In genomic region chr6:149495349-149496016, GRCh38 we compare ENCODE assay signal across 10 cellular contexts. TPM values are rescaled to one million over a fixed set of nuclear protein-coding genes. Genes with fewer than 3 reads are reported as not detected.
A peak's percentile ranks its signal among the peaks of the same experiment; 100 is the strongest.
DNase-seq lines count a peak whose midpoint lies in the region; ATAC-seq, FAIRE-seq and TF ChIP-seq lines count a peak whose summit lies in the region.
"Not testable (repeated sequence)": the region's sequence is repeated elsewhere in the genome, so short reads cannot be mapped to it uniquely, and the experiment has no call there.
"Had no signal": no experiment of that assay in that cellular context is flagged by ENCODE, and none has a peak within 500 bp of the region (broad histone marks: within the 10 kb centered on the region; RNA-seq: fewer than 3 reads in every experiment).

No MANE protein-coding gene starts in this region.

- intact Hi-C loops in activated CD4-positive, alpha-beta T cell treated with anti-CD3 and anti-CD28 coated beads for 36 hours (cut with DNase I, micrococcal nuclease): loop anchor here (1.0 to 10.0 kb wide), 9 partner anchors 10 to 731 kb away; partner anchors contain the start of gene ZC3H12D (in 1 of the 2)
- intact Hi-C loops in GM12878 (cut with micrococcal nuclease; ENCODE audit: unreplicated experiment): not testable (repeated sequence)

- peak; percentile 24 for ATAC-seq in activated CD4-positive, alpha-beta T cell treated with anti-CD3 and anti-CD28 coated beads for 36 hours
- peak; percentile 12; the same call in 2 of the 3 replicates for ATAC-seq in GM12878
- peak; percentile 31 to 32 for ATAC-seq in naive thymus-derived CD8-positive, alpha-beta T cell
- ATAC-seq in stimulated activated naive CD8-positive, alpha-beta T cell treated with anti-CD3 and anti-CD28 coated beads, Interleukin-15, amount 100 ng/mL, for 72 hours: not testable (repeated sequence)

- H3K79me2 ChIP-seq in DOHH2 (ENCODE audit: control insufficient read depth, low read length); GM12878 (ENCODE audit: control insufficient read depth, insufficient read depth, low read length): not testable (repeated sequence)

- not testable (repeated sequence) for TF ChIP-seq POLR2A in GM12878 (IDR thresholded peaks at IDR 0.05; ENCODE audit: low read depth, low read length)

- H3K4me2 ChIP-seq in DOHH2 (ENCODE audit: low read length) (peak overlapping the region; percentile 42), GM12878 (ENCODE audit: control insufficient read depth, insufficient read depth) (peak overlapping the region; percentile 53; the same call in 1 of the 2 replicates)

- RAD21 ChIA-PET in GM12878 (lab: Charles Lee; ENCODE audit: unreplicated experiment): interaction anchor here (0.7 to 2.1 kb wide), 16 partner anchors 9 to 71 kb away, joined by 3 to 18 read pairs (median 5); no protein-coding TSS in a partner anchor

- POLR2A ChIA-PET in activated CD4-positive, alpha-beta T cell treated with anti-CD3 and anti-CD28 coated beads for 36 hours (lab: Charles Lee): interaction anchor here (0.6 to 2.1 kb wide), 8 partner anchors 8 to 355 kb away, joined by 3 to 14 read pairs (median 3); partner anchors contain the start of gene TAB2
- POLR2A ChIA-PET in GM12878 (lab: Charles Lee): interaction anchor here (0.7 to 1.2 kb wide), 6 partner anchors 19 to 420 kb away, joined by 3 to 8 read pairs (median 4); no protein-coding TSS in a partner anchor
- POLR2A ChIA-PET in naive thymus-derived CD8-positive, alpha-beta T cell (lab: Charles Lee): interaction anchor here (0.7 to 5.5 kb wide), 8 partner anchors 8 to 368 kb away, joined by 3 to 40 read pairs (median 8); partner anchors contain the start of genes LATS1 and PPIL4

- not testable (repeated sequence) for H3K27me3 Mint-ChIP-seq in IgD-negative memory B cell; activated CD4-positive, alpha-beta T cell treated with anti-CD3 and anti-CD28 coated beads for 36 hours; naive thymus-derived CD8-positive, alpha-beta T cell; stimulated activated naive CD8-positive, alpha-beta T cell treated with anti-CD3 and anti-CD28 coated beads, Interleukin-15, amount 100 ng/mL, for 72 hours

- H3K4me1 ChIP-seq in DOHH2 (ENCODE audit: control insufficient read depth, low read length) (peaks cover 49% of the 10 kb centered on the region), GM12878 (ENCODE audit: control insufficient read depth, insufficient read depth, low read length) (peaks cover 35% of the 10 kb centered on the region)

- peak; percentile 35 for DNase-seq in activated CD4-positive, alpha-beta T cell treated with anti-CD3 and anti-CD28 coated beads for 36 hours
- DNase-seq in activated CD8-positive, alpha-beta memory T cell treated with anti-CD3 and anti-CD28 coated beads, Interleukin-2, amount 50 U/mL, for 48 hours: peak; percentile 55
- DNase-seq in activated naive CD4-positive, alpha-beta T cell treated with Interleukin-2 at 50 U/mL for 16 hours: peak; percentile 49
- not testable (repeated sequence) for DNase-seq in GM12878 (ENCODE audit: low read depth, low spot score)
- peak in 1 of 10 donors; percentile 25 for DNase-seq in naive thymus-derived CD8-positive, alpha-beta T cell
- peak in 1 of 2 donors; percentile 36 for DNase-seq in stimulated activated naive CD8-positive, alpha-beta T cell treated with anti-CD3 and anti-CD28 coated beads, Interleukin-15, amount 100 ng/mL, for 72 hours

- H3K27me3 ChIP-seq in DOHH2 (ENCODE audit: control insufficient read depth, low read length); GM12878 (replicated peaks in 1 of 2; ENCODE audit: control insufficient read depth in 2 of 2, insufficient read depth in 2 of 2, low read length in 1 of 2): not testable (repeated sequence)

- H3K9me3 ChIP-seq in DOHH2 (ENCODE audit: control insufficient read depth, insufficient read depth, low read length); GM12878 (replicated peaks; ENCODE audit: control insufficient read depth, insufficient read depth, low read length): not testable (repeated sequence)

- H3K9me2 ChIP-seq in DOHH2 (replicated peaks; ENCODE audit: control insufficient read depth, low read length): not testable (repeated sequence)

- not testable (repeated sequence) for H3K36me3 ChIP-seq in DOHH2 (ENCODE audit: control insufficient read depth, low read length); GM12878 (ENCODE audit: control insufficient read depth in 2 of 2, insufficient read depth in 2 of 2, low read length in 1 of 2)

- not testable (repeated sequence) for H3K27ac ChIP-seq in DOHH2 (ENCODE audit: low read depth, low read length)
- peak overlapping the region; percentile 64 for H3K27ac ChIP-seq in GM12878 (ENCODE audit: control insufficient read depth, insufficient read depth)

- SMC1A ChIA-PET in GM12878 (lab: Charles Lee; ENCODE audit: uncharacterized antibody, unreplicated experiment): interaction anchor here (0.8 to 4.0 kb wide), 10 partner anchors 8 to 157 kb away, joined by 3 to 40 read pairs (median 5); no protein-coding TSS in a partner anchor

- not testable (repeated sequence) for H2AFZ ChIP-seq in GM12878 (ENCODE audit: control insufficient read depth, low read depth, low read length)

- TF ChIP-seq EP300 in GM12878 (IDR thresholded peaks at IDR 0.05; ENCODE audit: borderline replicate concordance in 1 of 2, control insufficient read depth in 1 of 2, low read depth in 2 of 2, low read length in 2 of 2): not testable (repeated sequence)

- in situ Hi-C loops in GM12878 (cut with MboI): not testable (repeated sequence)

- H3K27ac Mint-ChIP-seq in IgD-negative memory B cell: peak overlapping the region; percentile 78 to 97 (median 90)
- H3K27ac Mint-ChIP-seq in activated CD4-positive, alpha-beta T cell treated with anti-CD3 and anti-CD28 coated beads for 36 hours: peak overlapping the region; percentile 92
- peak overlapping the region; percentile 83 to 99 (median 94) for H3K27ac Mint-ChIP-seq in naive thymus-derived CD8-positive, alpha-beta T cell
- H3K27ac Mint-ChIP-seq in stimulated activated naive CD8-positive, alpha-beta T cell treated with anti-CD3 and anti-CD28 coated beads, Interleukin-15, amount 100 ng/mL, for 72 hours: peak overlapping the region; percentile 99 to 100

- TF ChIP-seq CTCF in DOHH2 (IDR thresholded peaks at IDR 0.05; ENCODE audit: low read depth, low read length, poor library complexity, severe bottlenecking); GM12878 (IDR thresholded peaks at IDR 0.05 in 2 of 3, conservative IDR thresholded peaks at IDR 0.05 in 1 of 3; ENCODE audit: control insufficient read depth in 2 of 3, extremely low read depth in 1 of 3, insufficient read depth in 1 of 3, low read depth in 3 of 3, low read length in 3 of 3): not testable (repeated sequence)

- not testable (repeated sequence) for H3K36me3 Mint-ChIP-seq in IgD-negative memory B cell; naive thymus-derived CD8-positive, alpha-beta T cell
- H3K36me3 Mint-ChIP-seq in activated CD4-positive, alpha-beta T cell treated with anti-CD3 and anti-CD28 coated beads for 36 hours (ENCODE audit: low read depth): peaks cover 18% of the 10 kb centered on the region

- peak overlapping the region; percentile 58 to 84 (median 70) for H3K4me3 Mint-ChIP-seq in IgD-negative memory B cell
- peak overlapping the region; percentile 57 for H3K4me3 Mint-ChIP-seq in activated CD4-positive, alpha-beta T cell treated with anti-CD3 and anti-CD28 coated beads for 36 hours
- peak overlapping the region; percentile 19 to 82 (median 68) for H3K4me3 Mint-ChIP-seq in naive thymus-derived CD8-positive, alpha-beta T cell
- H3K4me3 Mint-ChIP-seq in stimulated activated naive CD8-positive, alpha-beta T cell treated with anti-CD3 and anti-CD28 coated beads, Interleukin-15, amount 100 ng/mL, for 72 hours: peak overlapping the region; percentile 75 to 80

- not testable (repeated sequence) for H4K20me1 ChIP-seq in DOHH2 (ENCODE audit: control insufficient read depth, insufficient read depth, low read depth, low read length); GM12878 (ENCODE audit: control insufficient read depth, insufficient read depth)

- H3F3A ChIP-seq in DOHH2 (ENCODE audit: control insufficient read depth, insufficient read depth): not testable (repeated sequence)

- 0 out of 2 replicates have a peak overlapping the region, but pooled peaks have one; percentile 4 for H3K4me3 ChIP-seq in DOHH2 (ENCODE audit: low read length)
- H3K4me3 ChIP-seq in GM12878: not testable (repeated sequence)

- TF ChIP-seq RAD21 in GM12878 (IDR thresholded peaks at IDR 0.05; ENCODE audit: insufficient read depth, low read depth, low read length): not testable (repeated sequence)

- FAIRE-seq in GM12878 (lab: Jason Lieb, UNC): not testable (repeated sequence)

- 0 out of 2 replicates have a peak overlapping the region, but pooled peaks have one; percentile 7 for H3K9ac ChIP-seq in GM12878 (ENCODE audit: control insufficient read depth, insufficient read depth, low read length)

- TSS peak; percentile 97 for BruUV-seq in GM12878 (replicated peaks; lab: Mats Ljungman, UMichigan)

- not testable (repeated sequence) for H3K9me3 Mint-ChIP-seq in IgD-negative memory B cell; activated CD4-positive, alpha-beta T cell treated with anti-CD3 and anti-CD28 coated beads for 36 hours (ENCODE audit: low read depth); naive thymus-derived CD8-positive, alpha-beta T cell; stimulated activated naive CD8-positive, alpha-beta T cell treated with anti-CD3 and anti-CD28 coated beads, Interleukin-15, amount 100 ng/mL, for 72 hours

- CTCF ChIA-PET in activated CD4-positive, alpha-beta T cell treated with anti-CD3 and anti-CD28 coated beads for 36 hours (lab: Charles Lee): interaction anchor here (0.8 to 2.8 kb wide), 13 partner anchors 7 to 463 kb away, joined by 3 to 32 read pairs (median 4); no protein-coding TSS in a partner anchor
- CTCF ChIA-PET in GM12878 (lab: Yijun Ruan, JAX): interaction anchor here (0.6 to 5.2 kb wide), 7 partner anchors 8 to 31 kb away, joined by 3 to 54 read pairs (median 5); no protein-coding TSS in a partner anchor

- peaks cover 31 to 37% (median 35%) of the 10 kb centered on the region in 3 donors for H3K4me1 Mint-ChIP-seq in IgD-negative memory B cell
- peaks cover 89% of the 10 kb centered on the region for H3K4me1 Mint-ChIP-seq in activated CD4-positive, alpha-beta T cell treated with anti-CD3 and anti-CD28 coated beads for 36 hours
- peaks cover 16 to 76% (median 48%) of the 10 kb centered on the region in 4 donors for H3K4me1 Mint-ChIP-seq in naive thymus-derived CD8-positive, alpha-beta T cell
- peaks cover 90% of the 10 kb centered on the region for H3K4me1 Mint-ChIP-seq in stimulated activated naive CD8-positive, alpha-beta T cell treated with anti-CD3 and anti-CD28 coated beads, Interleukin-15, amount 100 ng/mL, for 72 hours

- 61% methylated on average over 11 of the region's 11 CpGs for WGBS in GM12878 (ENCODE audit: insufficient coverage, insufficient replicate concordance, low lambda C conversion rate, missing lambda C conversion rate)

RNA-seq across cellular contexts. Expression of gene ZC3H12D, which starts 10.7 kb away (rescaled TPM):
- polyA plus RNA-seq in IgD-negative memory B cell (8.2 TPM), GM12878 (2011; rRNA removed) (28.0 and 29.7 TPM in 2 replicates), GM12878 (2014; fragmentation: Illumina TruSeq; extraction: Trizol) (7.0 and 8.2 TPM in 2 replicates), GM12878 (2014; fragmentation: Nextera tagmentation; extraction: Ambion mirVana) (1 to 10 TPM; 1.4 to 2.0 TPM), GM12878 (2014; rRNA removed) (11.6 and 13.0 TPM in 2 replicates), GM12878 (2016; fragmentation: Nextera tagmentation; extraction: Ambion mirVana) (1 to 10 TPM; 2.3 to 2.6 TPM)
- total RNA-seq in activated CD4-positive, alpha-beta T cell treated with anti-CD3 and anti-CD28 coated beads for 36 hours: 10 to 100 TPM; 72.2 to 89.9 TPM
- total RNA-seq in GM12878 (2013; cell fraction: nucleolus; rRNA removed): 90.8 and 98.3 TPM in 2 replicates
- total RNA-seq in GM12878 (2014; rRNA removed) (9.4 and 10.8 TPM in 2 replicates), GM12878 (2014; rRNA removed; fragmentation: Illumina TruSeq; extraction: Trizol) (10.2 and 10.3 TPM in 2 replicates), GM12878 (2021) (14.1 and 15.7 TPM in 2 replicates)
- 3.9 TPM for polyA plus RNA-seq in GM12878 (2011; ENCODE audit: low read depth)
- 25.0 and 25.5 TPM in 2 replicates for polyA plus RNA-seq in GM12878 (2011; cell fraction: cytosol; rRNA removed)
- polyA plus RNA-seq in GM12878 (2011; cell fraction: nucleus; rRNA removed): 30.1 and 38.8 TPM in 2 replicates
- 6.1 and 8.0 TPM in 2 replicates for polyA plus RNA-seq in GM12878 (2012)
- polyA minus RNA-seq in GM12878 (2011; rRNA and poly(A)+ RNA removed): 18.9 and 37.1 TPM in 2 replicates
- 17.2 and 21.9 TPM in 2 replicates for polyA minus RNA-seq in GM12878 (2011; cell fraction: cytosol; rRNA and poly(A)+ RNA removed)
- 21.0 and 31.8 TPM in 2 replicates for polyA minus RNA-seq in GM12878 (2011; cell fraction: nucleus; rRNA and poly(A)+ RNA removed)
- total RNA-seq in naive thymus-derived CD8-positive, alpha-beta T cell: 10 to 100 TPM; 61.9 to 63.5 TPM
- polyA plus RNA-seq in naive thymus-derived CD8-positive, alpha-beta T cell: 1 to 10 TPM; 1.1 to 1.7 (median 1.5) TPM
- total RNA-seq: LHCN-M2 had no signal
- polyA plus RNA-seq: GM23248 had no signal

RNA-seq across cellular contexts. Expression of gene PPIL4, which starts 50.4 kb away (rescaled TPM):
- 11.1 TPM for polyA plus RNA-seq in IgD-negative memory B cell
- 10 to 100 TPM; 22.6 to 26.8 TPM for total RNA-seq in activated CD4-positive, alpha-beta T cell treated with anti-CD3 and anti-CD28 coated beads for 36 hours
- total RNA-seq in GM12878 (2013; cell fraction: nucleolus; rRNA removed): 30.6 TPM in 2 replicates
- total RNA-seq in GM12878 (2014; rRNA removed): 11.9 and 18.0 TPM in 2 replicates
- 27.2 and 28.4 TPM in 2 replicates for total RNA-seq in GM12878 (2014; rRNA removed; fragmentation: Illumina TruSeq; extraction: Trizol)
- 13.1 and 14.7 TPM in 2 replicates for total RNA-seq in GM12878 (2021)
- 4.9 TPM for polyA plus RNA-seq in GM12878 (2011; ENCODE audit: low read depth)
- 8.0 and 12.9 TPM in 2 replicates for polyA plus RNA-seq in GM12878 (2011; rRNA removed)
- polyA plus RNA-seq in GM12878 (2011; cell fraction: cytosol; rRNA removed): 1.6 and 2.0 TPM in 2 replicates
- 4.0 and 6.4 TPM in 2 replicates for polyA plus RNA-seq in GM12878 (2011; cell fraction: nucleus; rRNA removed)
- polyA plus RNA-seq in GM12878 (2012): 11.1 and 15.6 TPM in 2 replicates
- polyA plus RNA-seq in GM12878 (2014; fragmentation: Illumina TruSeq; extraction: Trizol): 25.3 and 34.9 TPM in 2 replicates
- polyA plus RNA-seq in GM12878 (2014; fragmentation: Nextera tagmentation; extraction: Ambion mirVana): 10 to 100 TPM; 24.7 to 25.9 TPM
- 8.8 and 12.0 TPM in 2 replicates for polyA plus RNA-seq in GM12878 (2014; rRNA removed)
- 10 to 100 TPM; 24.0 to 27.6 TPM for polyA plus RNA-seq in GM12878 (2016; fragmentation: Nextera tagmentation; extraction: Ambion mirVana)
- polyA minus RNA-seq in GM12878 (2011; rRNA and poly(A)+ RNA removed): 3.9 and 5.7 TPM in 2 replicates
- 3.0 and 4.8 TPM in 2 replicates for polyA minus RNA-seq in GM12878 (2011; cell fraction: cytosol; rRNA and poly(A)+ RNA removed)
- 1.8 and 3.4 TPM in 2 replicates for polyA minus RNA-seq in GM12878 (2011; cell fraction: nucleus; rRNA and poly(A)+ RNA removed)
- total RNA-seq in naive thymus-derived CD8-positive, alpha-beta T cell: 10 to 100 TPM; 35.2 to 39.5 TPM
- polyA plus RNA-seq in naive thymus-derived CD8-positive, alpha-beta T cell: 10 to 100 TPM in 2 of 3 donors, 1 to 10 TPM in 1; 7.1 to 11.8 (median 11.8) TPM
